10 cellular contexts compared by ENCODE assay signal in genomic region chr15:60673918-60674558, GRCh38.
A peak's percentile ranks its signal among the peaks of the same experiment; 100 is the strongest.
DNase-seq lines count a peak whose midpoint lies in the region; ATAC-seq and TF ChIP-seq lines count a peak whose summit lies in the region.
"Had no signal": no experiment of that assay in that cellular context is flagged by ENCODE, and none has a peak within 500 bp of the region (broad histone marks: within the 10 kb centered on the region; RNA-seq: fewer than 3 reads in every experiment).

No MANE protein-coding gene starts in this region.

- H3K36me3 ChIP-seq in esophagus muscularis mucosa: no peaks in the 10 kb centered on the region
- H3K36me3 ChIP-seq in sigmoid colon: no peaks in the 10 kb centered on the region

- no peak for ATAC-seq in HG03097 (IDR thresholded peaks at IDR 0.05; ENCODE audit: low FRiP score, unreplicated experiment)
- ATAC-seq in GM21723 (IDR thresholded peaks at IDR 0.05; ENCODE audit: unreplicated experiment): no peak

- H3K4me3 ChIP-seq in esophagus muscularis mucosa (no peak overlapping the region), sigmoid colon (no peak overlapping the region)
- H3K4me3 ChIP-seq: SK-N-MC had no signal

- H3K4me1 ChIP-seq in esophagus muscularis mucosa (peaks cover 0 to 24% (median 19%) of the 10 kb centered on the region in 4 donors), sigmoid colon (peaks cover 0 to 29% (median 16%) of the 10 kb centered on the region in 4 donors)

- peaks cover 25% of the 10 kb centered on the region for H3K27me3 Mint-ChIP-seq in activated T-helper 2 cell treated with anti-CD3 and anti-CD28 coated beads, Interferon-gamma antibody, Interleukin-2, Interleukin-4, amounts not matched to agents 10 μg/mL and 5 μg/mL and 100 μg/mL, durations not matched to agents 14 hours and 24 hours and 36 hours (ENCODE audit: low read depth)
- H3K27me3 Mint-ChIP-seq: CD4-positive, CD25-positive, alpha-beta regulatory T cell had no signal

- H3K27me3 ChIP-seq in esophagus muscularis mucosa: no peaks in the 10 kb centered on the region
- H3K27me3 ChIP-seq in sigmoid colon: no peaks in the 10 kb centered on the region

- no peaks in the 10 kb centered on the region for H3K9me3 Mint-ChIP-seq in activated T-helper 2 cell treated with anti-CD3 and anti-CD28 coated beads, Interferon-gamma antibody, Interleukin-2, Interleukin-4, amounts not matched to agents 10 μg/mL and 5 μg/mL and 100 μg/mL, durations not matched to agents 14 hours and 24 hours and 36 hours

- no peak overlapping the region for H3K27ac Mint-ChIP-seq in activated T-helper 2 cell treated with anti-CD3 and anti-CD28 coated beads, Interferon-gamma antibody, Interleukin-2, Interleukin-4, amounts not matched to agents 10 μg/mL and 5 μg/mL and 100 μg/mL, durations not matched to agents 14 hours and 24 hours and 36 hours
- H3K27ac Mint-ChIP-seq: CD4-positive, CD25-positive, alpha-beta regulatory T cell had no signal

- DNase-seq in NCI-H2227 (lab: John Stamatoyannopoulos, UW; ENCODE audit: unreplicated experiment) (peak; percentile 3), NCI-H2227 treated with DMSO at 0.1 percent for 48 hours (lab: John Stamatoyannopoulos, UW) (no peak), SW480 (ENCODE audit: low spot score) (peak; percentile 87), esophagus muscularis mucosa (ENCODE audit: extremely low spot score) (no peak), sigmoid colon (peak; percentile 76)
- DNase-seq in activated T-helper 2 cell treated with anti-CD3 and anti-CD28 coated beads, Interferon-gamma antibody, Interleukin-2, Interleukin-4, amounts not matched to agents 10 μg/mL and 5 μg/mL and 100 μg/mL, durations not matched to agents 14 hours and 24 hours and 36 hours (ENCODE audit: low spot score): no peak
- DNase-seq: CD4-positive, CD25-positive, alpha-beta regulatory T cell had no signal

- H3K4me3 Mint-ChIP-seq in activated T-helper 2 cell treated with anti-CD3 and anti-CD28 coated beads, Interferon-gamma antibody, Interleukin-2, Interleukin-4, amounts not matched to agents 10 μg/mL and 5 μg/mL and 100 μg/mL, durations not matched to agents 14 hours and 24 hours and 36 hours (ENCODE audit: low read depth): no peak overlapping the region
- H3K4me3 Mint-ChIP-seq: CD4-positive, CD25-positive, alpha-beta regulatory T cell had no signal

- TF ChIP-seq POLR2A in esophagus muscularis mucosa (IDR thresholded peaks at IDR 0.05; ENCODE audit: low read depth): no peak
- TF ChIP-seq POLR2A in sigmoid colon (IDR thresholded peaks at IDR 0.05): no peak

- H3K9me3 ChIP-seq in esophagus muscularis mucosa (no peaks in the 10 kb centered on the region), sigmoid colon (no peaks in the 10 kb centered on the region)

- intact Hi-C loops in esophagus muscularis mucosa (cut with DNase I) (no loop called here), sigmoid colon (cut with DNase I) (no loop called here)
- intact Hi-C loops in activated T-helper 2 cell treated with anti-CD3 and anti-CD28 coated beads, Interferon-gamma antibody, Interleukin-2, Interleukin-4, amounts not matched to agents 10 μg/mL and 5 μg/mL and 100 μg/mL, durations not matched to agents 14 hours and 24 hours and 36 hours (cut with micrococcal nuclease): no loop called here

- 12% methylated on average over 3 of the region's 3 CpGs for WGBS in esophagus muscularis mucosa
- 9 to 49% methylated on average over 3 of the region's 3 CpGs for WGBS in sigmoid colon, 2 donors

- peak overlapping the region; percentile 25 to 55 (median 40) for H3K27ac ChIP-seq in esophagus muscularis mucosa (replicated peaks in 1 of 4)
- peak overlapping the region in 3 of 4 donors; percentile 10 to 59 (median 35) for H3K27ac ChIP-seq in sigmoid colon
- H3K27ac ChIP-seq: SK-N-MC had no signal

- peaks cover 8% of the 10 kb centered on the region for H3K4me1 Mint-ChIP-seq in activated T-helper 2 cell treated with anti-CD3 and anti-CD28 coated beads, Interferon-gamma antibody, Interleukin-2, Interleukin-4, amounts not matched to agents 10 μg/mL and 5 μg/mL and 100 μg/mL, durations not matched to agents 14 hours and 24 hours and 36 hours (ENCODE audit: low read depth)

- TF ChIP-seq EP300 in esophagus muscularis mucosa (IDR thresholded peaks at IDR 0.05) (no peak), sigmoid colon (IDR thresholded peaks at IDR 0.05) (no peak)

- H3K36me3 Mint-ChIP-seq in activated T-helper 2 cell treated with anti-CD3 and anti-CD28 coated beads, Interferon-gamma antibody, Interleukin-2, Interleukin-4, amounts not matched to agents 10 μg/mL and 5 μg/mL and 100 μg/mL, durations not matched to agents 14 hours and 24 hours and 36 hours (ENCODE audit: low read depth): no peaks in the 10 kb centered on the region

- TF ChIP-seq CTCF in esophagus muscularis mucosa (IDR thresholded peaks at IDR 0.05): no peak
- TF ChIP-seq CTCF in sigmoid colon (IDR thresholded peaks at IDR 0.05): no peak

Comparison
In these comparisons a context has a peak if more than half of its experiments do, and no peak if none do; other contexts are left out.
1. DNase-seq: peak in NCI-H2227 (single experiment), SW480 (single experiment) and sigmoid colon (single experiment); none in NCI-H2227 treated with DMSO at 0.1 percent for 48 hours (single experiment), esophagus muscularis mucosa (single experiment) and activated T-helper 2 cell treated with anti-CD3 and anti-CD28 coated beads, Interferon-gamma antibody, Interleukin-2, Interleukin-4, amounts not matched to agents 10 μg/mL and 5 μg/mL and 100 μg/mL, durations not matched to agents 14 hours and 24 hours and 36 hours (single experiment).